In genomic region chr12:97038859-97039258, GRCh38 we compare ENCODE assay signal across 20 cellular contexts.
"Had no signal": no experiment of that assay in that cellular context is flagged by ENCODE, and none has a peak within 500 bp of the region (broad histone marks: within the 10 kb centered on the region; RNA-seq: fewer than 3 reads in every experiment).

No MANE protein-coding gene starts in this region.

- DNase-seq: activated CD4-positive, alpha-beta T cell treated with anti-CD3 and anti-CD28 coated beads, Interleukin-2, amount 50 U/mL, for 1 hour; activated CD4-positive, CD25-positive, alpha-beta regulatory T cell; activated effector memory CD4-positive, alpha-beta T cell treated with Interleukin-2 at 50 U/mL for 16 hours; activated naive CD8-positive, alpha-beta T cell treated with anti-CD3 and anti-CD28 coated beads, Interleukin-2, amount 10 ng/mL, durations not matched to agents 7 days and 5 days; activated T-cell treated with anti-CD3 and anti-CD28 coated beads, Interleukin-2, amount 50 U/mL, for 1 hour; central memory CD4-positive, alpha-beta T cell; cortex of kidney; effector memory CD4-positive, alpha-beta T cell; left cardiac atrium; mucosa of descending colon; naive thymus-derived CD8-positive, alpha-beta T cell; occipital lobe; sigmoid colon; stimulated activated CD4-positive, alpha-beta T cell treated with anti-CD3 and anti-CD28 coated beads, Interleukin-2, amount 100 ng/mL, for 48 hours; stimulated activated naive CD4-positive, alpha-beta T cell treated with Interleukin-2 at 50 U/mL for 16 hours; upper lobe of left lung had no signal

- H3K27ac ChIP-seq: gastroesophageal sphincter, prostate gland, sigmoid colon, suprapubic skin, upper lobe of left lung had no signal

- H3K4me1 ChIP-seq: gastroesophageal sphincter, prostate gland, sigmoid colon, suprapubic skin, upper lobe of left lung had no signal

- H3K9me3 ChIP-seq: gastroesophageal sphincter, mucosa of descending colon, prostate gland, sigmoid colon, suprapubic skin, upper lobe of left lung had no signal

- H3K4me3 ChIP-seq: gastroesophageal sphincter, mucosa of descending colon, prostate gland, sigmoid colon, suprapubic skin, upper lobe of left lung had no signal

- H3K36me3 ChIP-seq: gastroesophageal sphincter, prostate gland, sigmoid colon, suprapubic skin, upper lobe of left lung had no signal

- ATAC-seq: gastroesophageal sphincter; left cardiac atrium; mucosa of descending colon; naive thymus-derived CD8-positive, alpha-beta T cell; SK-N-SH treated with all-trans-retinoic acid at 6 μM for 48 hours had no signal

- H3K27me3 ChIP-seq: gastroesophageal sphincter, sigmoid colon, suprapubic skin, upper lobe of left lung had no signal
